Comparison of ENCODE assay signal across 10 cellular contexts in the genomic region with DNA sequence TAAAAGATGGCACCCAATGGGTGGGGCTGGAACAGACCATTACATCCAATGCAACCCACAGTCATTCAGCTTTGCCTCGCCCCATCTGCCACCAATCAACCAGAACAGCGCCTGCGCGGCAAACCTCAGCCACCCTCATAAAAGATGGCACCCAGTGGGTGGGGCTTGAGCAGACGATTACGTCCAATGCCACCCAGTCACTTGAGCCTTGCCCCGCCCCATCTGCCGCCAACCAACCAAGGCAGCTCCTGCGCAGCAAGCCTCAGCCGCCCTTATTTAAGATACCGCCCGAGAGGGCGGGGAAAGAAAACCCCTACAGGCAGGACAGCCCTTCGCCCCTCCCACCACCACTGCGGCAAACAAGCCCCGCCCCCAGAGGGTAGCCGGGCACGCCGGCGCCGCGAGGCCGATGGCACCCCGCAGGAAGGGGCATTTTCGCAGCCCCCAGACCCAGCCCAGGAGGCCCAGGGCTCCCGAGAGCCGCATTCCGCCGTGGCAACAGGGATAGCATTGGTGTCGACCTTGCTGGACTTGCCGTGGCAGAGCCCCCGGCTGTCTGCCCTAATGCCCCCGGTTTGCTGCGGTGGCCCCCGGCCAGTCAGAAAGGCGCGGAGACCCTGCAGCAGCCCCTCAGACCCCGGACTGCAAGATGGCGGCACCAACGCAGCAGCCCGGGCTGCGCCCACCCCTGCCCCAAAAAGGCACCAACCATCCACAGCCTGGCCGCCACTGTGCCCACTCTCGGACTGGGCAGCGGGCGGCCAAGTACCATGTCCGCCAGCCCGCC. TPM values are rescaled to one million over a fixed set of nuclear protein-coding genes. Genes with fewer than 3 reads are reported as not detected.
DNase-seq lines count a peak whose midpoint lies in the region; ATAC-seq and TF ChIP-seq lines count a peak whose summit lies in the region.
"Had no signal": no experiment of that assay in that cellular context is flagged by ENCODE, and none has a peak within 500 bp of the region (broad histone marks: within the 10 kb centered on the region; RNA-seq: fewer than 3 reads in every experiment).

No MANE protein-coding gene starts in this region.

- DNase-seq in Ammon's horn (ENCODE audit: low spot score) (peak; percentile 98), RPMI7951 (ENCODE audit: low read depth) (peak; percentile 82), fibroblast of pulmonary artery (ENCODE audit: low read depth) (peak; percentile 70), NCI-H2171 treated with DMSO at 0.1 percent for 48 hours (lab: John Stamatoyannopoulos, UW) (no peak), type B pancreatic cell (ENCODE audit: extremely low spot score, unreplicated experiment) (no peak), SKM-1 treated with dmso at 0.1 percent for 144 hours (lab: John Stamatoyannopoulos, UW; ENCODE audit: unreplicated experiment) (no peak)

- no peaks in the 10 kb centered on the region for H3K36me3 ChIP-seq in neutrophil

- no peaks in the 10 kb centered on the region for H3K4me1 Mint-ChIP-seq in type B pancreatic cell (ENCODE audit: unreplicated experiment)
- H3K4me1 Mint-ChIP-seq: stimulated activated memory B cell treated with anti-CD40 and anti-IgM and Interleukin-4, amounts not matched to agents 10 μg/mL and 1 μg/mL and 100 μg/mL, for 72 hours; T-cell had no signal

- H3K4me3 Mint-ChIP-seq in type B pancreatic cell, result no peak overlapping the region
- H3K4me3 Mint-ChIP-seq: stimulated activated memory B cell treated with anti-CD40 and anti-IgM and Interleukin-4, amounts not matched to agents 10 μg/mL and 1 μg/mL and 100 μg/mL, for 72 hours had no signal

- TF ChIP-seq CTCF in fibroblast of pulmonary artery (IDR thresholded peaks at IDR 0.05; ENCODE audit: low read length, missing control alignments), result no peak
- no peak for TF ChIP-seq CTCF in neutrophil (IDR thresholded peaks at IDR 0.05)
- no peak for TF ChIP-seq CTCF in type B pancreatic cell (conservative IDR thresholded peaks at IDR 0.05)

- H3K4me1 ChIP-seq in neutrophil (ENCODE audit: control insufficient read depth in 1 of 2, insufficient read depth in 1 of 2, low read depth in 1 of 2, low read length in 1 of 2), result peaks cover 20 to 22% of the 10 kb centered on the region in 2 experiments

- no peaks in the 10 kb centered on the region for H3K27me3 Mint-ChIP-seq in type B pancreatic cell

- H3K27ac ChIP-seq in neutrophil, result no peak overlapping the region

- H3K4me3 ChIP-seq in fibroblast of pulmonary artery (replicated peaks; ENCODE audit: low read depth, low read length) (no peak overlapping the region), neutrophil (ENCODE audit: low read depth in 1 of 2, low read length in 1 of 2) (peak overlapping the region; percentile 32 to 41)

- H3K27me3 ChIP-seq in neutrophil, result peaks cover 39% of the 10 kb centered on the region

- no peaks in the 10 kb centered on the region for H3K36me3 Mint-ChIP-seq in type B pancreatic cell
- H3K36me3 Mint-ChIP-seq: stimulated activated memory B cell treated with anti-CD40 and anti-IgM and Interleukin-4, amounts not matched to agents 10 μg/mL and 1 μg/mL and 100 μg/mL, for 72 hours; T-cell had no signal

- H3K9me3 Mint-ChIP-seq in type B pancreatic cell, result peaks cover 14% of the 10 kb centered on the region

- ATAC-seq in HG03354 (IDR thresholded peaks at IDR 0.05; ENCODE audit: poor library complexity, severe bottlenecking, unreplicated experiment), result no peak
- ATAC-seq: stimulated activated memory B cell treated with anti-CD40 and anti-IgM and Interleukin-4, amounts not matched to agents 10 μg/mL and 1 μg/mL and 100 μg/mL, for 72 hours had no signal

- H3K27ac Mint-ChIP-seq in type B pancreatic cell, result no peak overlapping the region
- H3K27ac Mint-ChIP-seq: stimulated activated memory B cell treated with anti-CD40 and anti-IgM and Interleukin-4, amounts not matched to agents 10 μg/mL and 1 μg/mL and 100 μg/mL, for 72 hours; T-cell had no signal

- peaks cover 37% of the 10 kb centered on the region for H3K9me3 ChIP-seq in neutrophil

RNA-seq across cellular contexts. Expression of gene PEG3, which starts 0.7 kb away (rescaled TPM):
- total RNA-seq in RPMI7951 (2014; rRNA removed; shearing (Covaris generic)), result 0.36 and 0.59 TPM in 2 replicates
- total RNA-seq in type B pancreatic cell (ENCODE audit: low replicate concordance), result not detected in 2 replicates

RNA-seq across cellular contexts. Expression of gene ZIM2, which starts 0.7 kb away (rescaled TPM):
- total RNA-seq in RPMI7951 (2014; rRNA removed; shearing (Covaris generic)), result 0.24 TPM in 1 of 2 replicates, not detected in the other
- not detected in 2 replicates for total RNA-seq in type B pancreatic cell (ENCODE audit: low replicate concordance)
- total RNA-seq: T-cell had no signal

Comparison
In these comparisons a context has a peak if more than half of its experiments do, and no peak if none do; other contexts are left out.
1. DNase-seq: peak in Ammon's horn (single experiment), RPMI7951 (single experiment) and fibroblast of pulmonary artery (single experiment); none in NCI-H2171 treated with DMSO at 0.1 percent for 48 hours (single experiment), type B pancreatic cell (single experiment) and SKM-1 treated with dmso at 0.1 percent for 144 hours (single experiment).